Comparison of ENCODE assay signal across 15 cellular contexts in the genomic region with DNA sequence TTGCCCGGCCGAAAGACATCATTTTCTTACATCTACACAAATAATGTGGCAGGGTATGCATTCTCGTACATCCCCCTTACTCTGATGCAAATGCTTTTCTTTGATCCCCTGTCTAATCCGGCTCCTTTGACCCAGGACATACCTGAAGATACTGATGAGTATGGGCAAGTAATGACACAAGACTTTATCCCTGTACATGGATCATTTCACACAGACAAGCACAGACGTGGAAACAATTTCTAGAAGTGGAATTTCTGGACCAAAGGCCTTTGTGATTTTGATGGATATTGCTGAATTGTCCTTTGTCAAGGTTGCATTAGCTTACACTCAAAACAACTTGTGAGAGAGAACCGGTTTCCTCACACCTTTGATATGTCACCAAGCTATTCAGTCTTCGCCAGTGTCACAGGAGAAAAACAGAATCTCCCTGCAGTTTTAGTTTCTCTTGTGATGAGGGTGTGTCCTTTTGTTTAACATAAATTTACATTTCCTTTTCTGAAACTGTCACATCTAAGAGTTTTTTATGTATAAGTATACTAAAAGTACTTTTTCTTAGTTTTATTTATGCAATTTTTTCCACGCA.
"Had no signal": no experiment of that assay in that cellular context is flagged by ENCODE, and none has a peak within 500 bp of the region (broad histone marks: within the 10 kb centered on the region; RNA-seq: fewer than 3 reads in every experiment).

No MANE protein-coding gene starts in this region.

- DNase-seq: activated CD4-positive, alpha-beta memory T cell treated with anti-CD3 and anti-CD28 coated beads for 36 hours; activated CD8-positive, alpha-beta memory T cell treated with anti-CD3 and anti-CD28 coated beads, Interleukin-2, amount 50 U/mL, for 48 hours; activated naive CD4-positive, alpha-beta T cell; activated naive CD8-positive, alpha-beta T cell treated with anti-CD3 and anti-CD28 coated beads, Interleukin-2, amount 50 U/mL, for 24 hours; colonic mucosa; islet precursor cell; sigmoid colon; stimulated activated CD4-positive, alpha-beta T cell treated with anti-CD3 and anti-CD28 coated beads, Interleukin-1b, Interleukin-23, amount 100 ng/mL, for 48 hours had no signal

- H3K9me3 ChIP-seq: colonic mucosa, esophagus muscularis mucosa, pancreas, sigmoid colon, thoracic aorta had no signal

- ATAC-seq: activated naive CD8-positive, alpha-beta T cell treated with anti-CD3 and anti-CD28 coated beads, Interleukin-2, amount 50 U/mL, for 24 hours; left lobe of liver; pancreas had no signal

- H3K27ac ChIP-seq: cardiac muscle cell, colonic mucosa, esophagus muscularis mucosa, hepatocyte, pancreas, sigmoid colon, thoracic aorta had no signal

- H2AFZ ChIP-seq: hepatocyte had no signal

- H3K79me2 ChIP-seq: hepatocyte had no signal

- H3K4me3 ChIP-seq: cardiac muscle cell, colonic mucosa, esophagus muscularis mucosa, hepatocyte, pancreas, sigmoid colon, thoracic aorta had no signal

- FAIRE-seq: endometrium, pancreas had no signal

- H3K36me3 ChIP-seq: cardiac muscle cell, colonic mucosa, esophagus muscularis mucosa, pancreas, sigmoid colon, thoracic aorta had no signal

- H3K4me2 ChIP-seq: hepatocyte had no signal

- H3K4me1 ChIP-seq: colonic mucosa, sigmoid colon had no signal

- H3K27me3 ChIP-seq: cardiac muscle cell, colonic mucosa, esophagus muscularis mucosa, hepatocyte, pancreas, sigmoid colon had no signal
